Comparison of ENCODE assay signal across 8 cellular contexts in the genomic region with DNA sequence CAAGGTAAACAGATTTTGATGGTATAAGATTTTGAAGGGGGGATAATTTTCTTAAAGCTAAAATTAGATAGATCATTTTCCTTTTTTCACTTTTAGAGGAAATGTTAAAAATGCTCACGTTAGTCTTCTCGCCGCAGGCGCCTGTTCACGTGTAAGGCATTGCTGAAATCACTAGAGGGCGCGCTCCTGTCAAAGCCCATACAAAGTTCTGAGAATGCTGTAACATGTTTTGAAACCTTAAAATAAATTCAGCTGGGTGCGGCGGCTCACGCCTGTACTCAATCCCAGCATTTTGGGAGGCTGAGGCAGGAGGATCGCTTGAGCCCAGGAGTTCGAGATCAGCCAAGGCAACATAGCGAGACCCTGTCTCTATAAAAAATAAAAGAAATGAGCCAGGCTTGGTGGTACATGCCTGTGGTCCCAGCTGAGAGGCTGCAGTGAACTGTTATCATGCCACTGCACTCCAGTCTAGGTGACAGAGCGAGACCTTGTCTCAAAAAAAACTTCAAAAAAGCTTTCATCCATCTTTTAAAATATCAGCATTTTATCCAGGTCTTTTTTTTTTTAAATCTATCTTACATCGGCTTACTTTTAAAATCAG.
DNase-seq lines count a peak whose midpoint lies in the region; ATAC-seq, FAIRE-seq and TF ChIP-seq lines count a peak whose summit lies in the region.

No MANE protein-coding gene starts in this region.

- peak; percentile 55 for FAIRE-seq in GM19239 (lab: Jason Lieb, UNC)

- no peaks in the 10 kb centered on the region for H3K4me1 ChIP-seq in CD4-positive, alpha-beta memory T cell (ENCODE audit: insufficient read depth, low read length)
- H3K4me1 ChIP-seq in lower lobe of right lung = no peaks in the 10 kb centered on the region

- H3K36me3 ChIP-seq in CD4-positive, alpha-beta memory T cell (ENCODE audit: insufficient read depth, low read length) = no peaks in the 10 kb centered on the region
- H3K36me3 ChIP-seq in lower lobe of right lung = no peaks in the 10 kb centered on the region

- TF ChIP-seq CTCF in LNCaP clone FGC (IDR thresholded peaks at IDR 0.05; ENCODE audit: control insufficient read depth, extremely low read depth, insufficient read depth) = peak; percentile 61
- peak; percentile 56 for TF ChIP-seq CTCF in lower lobe of right lung (IDR thresholded peaks at IDR 0.05)

- DNase-seq in CD4-positive, alpha-beta memory T cell = peak in 4 of 5 donors; percentile 15 to 25 (median 20)
- no peak for DNase-seq in GM19239 (ENCODE audit: insufficient read length, low spot score)
- no peak for DNase-seq in LNCaP clone FGC (ENCODE audit: low read depth)
- DNase-seq in SW480 (ENCODE audit: low spot score) = peak; percentile 21
- peak; percentile 7 for DNase-seq in cerebellum (ENCODE audit: low spot score)
- peak; percentile 51 for DNase-seq in lower lobe of right lung
- peak in 30 of 49 donors; percentile 1 to 40 (median 10) for DNase-seq in substantia nigra (lab: John Stamatoyannopoulos, UW)

- no peaks in the 10 kb centered on the region for H3K27me3 ChIP-seq in CD4-positive, alpha-beta memory T cell (ENCODE audit: insufficient read depth, low read length)
- no peaks in the 10 kb centered on the region for H3K27me3 ChIP-seq in lower lobe of right lung (ENCODE audit: low read depth)

- H3K9me3 ChIP-seq in CD4-positive, alpha-beta memory T cell (ENCODE audit: control insufficient read depth in 1 of 2, low read length in 2 of 2) = no peaks in the 10 kb centered on the region
- no peaks in the 10 kb centered on the region for H3K9me3 ChIP-seq in lower lobe of right lung

- no peaks in the 10 kb centered on the region for H3K9me3 Mint-ChIP-seq in CD4-positive, alpha-beta memory T cell

- no peaks in the 10 kb centered on the region for H3K36me3 Mint-ChIP-seq in CD4-positive, alpha-beta memory T cell

- CTCF ChIA-PET in CD4-positive, alpha-beta memory T cell (lab: Charles Lee; ENCODE audit: partially characterized antibody) = interaction anchor here (0.6 to 6.4 kb wide), 6 partner anchors 9 to 937 kb away, joined by 3 to 41 read pairs (median 4); no protein-coding TSS in a partner anchor

- no peak overlapping the region for H3K4me3 Mint-ChIP-seq in CD4-positive, alpha-beta memory T cell

- peak in 1 of 2 donors; percentile 54 for ATAC-seq in lower lobe of right lung
- ATAC-seq in HG02571 (IDR thresholded peaks at IDR 0.05; ENCODE audit: unreplicated experiment) = no peak

- no peaks in the 10 kb centered on the region for H3K4me1 Mint-ChIP-seq in CD4-positive, alpha-beta memory T cell

- no peak overlapping the region for H3K4me3 ChIP-seq in CD4-positive, alpha-beta memory T cell (ENCODE audit: low read length in 2 of 2)
- H3K4me3 ChIP-seq in LNCaP clone FGC (ENCODE audit: low read depth, low read length) (no peak overlapping the region), lower lobe of right lung (no peak overlapping the region)

- intact Hi-C loops in CD4-positive, alpha-beta memory T cell (cut with micrococcal nuclease) = no loop called here
- intact Hi-C loops in lower lobe of right lung (cut with DNase I) = no loop called here

- POLR2A ChIA-PET in CD4-positive, alpha-beta memory T cell (lab: Charles Lee; ENCODE audit: partially characterized antibody) = no interaction called here

- H3K27ac Mint-ChIP-seq in CD4-positive, alpha-beta memory T cell = no peak overlapping the region

- no peak overlapping the region for H3K27ac ChIP-seq in CD4-positive, alpha-beta memory T cell (ENCODE audit: low read depth, low read length)
- no peak overlapping the region for H3K27ac ChIP-seq in lower lobe of right lung
- H3K27ac ChIP-seq in substantia nigra (ENCODE audit: low read depth, low read length, poor library complexity, severe bottlenecking) = no peak overlapping the region

- peaks cover 0 to 10% of the 10 kb centered on the region in 2 donors for H3K27me3 Mint-ChIP-seq in CD4-positive, alpha-beta memory T cell

Comparison
In these comparisons a context has a peak if more than half of its experiments do, and no peak if none do; other contexts are left out.
1. DNase-seq: peak in CD4-positive, alpha-beta memory T cell (4 of 5), SW480 (single experiment), cerebellum (single experiment), lower lobe of right lung (single experiment) and substantia nigra (30 of 49); none in GM19239 (single experiment) and LNCaP clone FGC (single experiment).